15 cellular contexts compared by ENCODE assay signal in the genomic region with DNA sequence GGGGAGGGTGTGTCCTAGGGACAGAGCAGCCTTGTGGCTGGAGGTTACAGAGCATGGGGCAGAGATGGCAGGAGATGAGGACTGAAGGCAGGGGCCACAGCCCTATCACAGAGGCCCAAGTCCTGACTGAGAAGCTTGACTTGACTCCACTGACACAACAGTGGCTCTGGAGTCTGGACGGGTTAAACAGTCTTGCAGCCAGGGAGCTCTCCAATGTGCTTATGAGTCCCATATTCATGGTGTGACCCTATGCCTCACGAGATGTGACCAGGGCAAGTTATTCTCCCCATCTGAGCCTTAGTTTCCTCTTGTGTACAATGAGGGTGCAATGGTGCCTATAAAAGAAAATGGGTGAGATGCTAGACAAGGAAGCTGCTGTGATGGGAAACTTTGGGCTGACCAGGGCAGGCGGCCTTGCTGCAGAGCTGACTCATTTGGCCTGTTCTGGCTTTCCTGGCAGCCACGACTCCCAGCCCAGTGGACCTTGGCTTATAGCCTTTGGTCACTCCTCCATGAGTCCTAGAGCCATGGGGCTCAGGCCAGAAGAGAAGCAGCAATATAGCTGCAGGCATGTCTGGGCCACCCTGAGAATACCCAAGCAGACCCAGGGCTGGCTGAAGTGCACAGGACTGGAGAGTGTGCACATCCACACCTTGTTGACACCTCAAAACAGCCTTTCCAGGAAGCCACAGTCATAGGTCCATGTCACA. TPM values are rescaled to one million over a fixed set of nuclear protein-coding genes. Genes with fewer than 3 reads are reported as not detected.
DNase-seq lines count a peak whose midpoint lies in the region; ATAC-seq, FAIRE-seq and TF ChIP-seq lines count a peak whose summit lies in the region.
"Had no signal": no experiment of that assay in that cellular context is flagged by ENCODE, and none has a peak within 500 bp of the region (broad histone marks: within the 10 kb centered on the region; RNA-seq: fewer than 3 reads in every experiment).

No MANE protein-coding gene starts in this region.

- peaks cover 22% of the 10 kb centered on the region for H3K4me1 Mint-ChIP-seq in nephron progenitor cell
- H3K4me1 Mint-ChIP-seq: brain had no signal

- H2AFZ ChIP-seq in K562 (ENCODE audit: low read depth, low read length): no peak overlapping the region
- H2AFZ ChIP-seq in mammary epithelial cell (ENCODE audit: low read depth, low read length): no peak overlapping the region

- H3K79me2 ChIP-seq in K562 (ENCODE audit: control insufficient read depth, insufficient read depth, low read length) (no peaks in the 10 kb centered on the region), mammary epithelial cell (ENCODE audit: insufficient read depth, low read length) (peaks cover 7% of the 10 kb centered on the region)

- in situ Hi-C loops in ACHN (cut with HindIII; ENCODE audit: low pct_ligation_motif_present, low pct_unique_long_range_greater_than_20kb, low sequenced_read_pairs) (no loop called here), K562 (cut with MboI) (no loop called here), mammary epithelial cell (cut with MboI; ENCODE audit: low sequenced_read_pairs in 2 of 2) (loop anchor here (10.0 to 25.0 kb wide), 4 partner anchors 309 to 942 kb away; a partner anchor contains a TSS)

- TF ChIP-seq RAD21 in K562 (CRISPR knock-in tag; conservative IDR thresholded peaks at IDR 0.05 in 1 of 2, IDR thresholded peaks at IDR 0.05 in 1 of 2) (no peak), liver (IDR thresholded peaks at IDR 0.05) (no peak)

- no peaks in the 10 kb centered on the region for H3K36me3 Mint-ChIP-seq in nephron progenitor cell (ENCODE audit: low read depth)
- H3K36me3 Mint-ChIP-seq: brain had no signal

- POLR2A ChIA-PET in K562 (lab: Yijun Ruan, JAX): interaction anchor here (0.8 to 1.8 kb wide), 3 partner anchors 8 to 15 kb away, joined by 3 to 5 read pairs (median 3); no protein-coding TSS in a partner anchor

- H3K36me3 ChIP-seq in K562 (ENCODE audit: control insufficient read depth, insufficient read depth, low read length) (no peaks in the 10 kb centered on the region), liver (ENCODE audit: control insufficient read depth in 4 of 4, insufficient read depth in 3 of 4, low read depth in 1 of 4, low read length in 3 of 4) (no peaks in the 10 kb centered on the region), mammary epithelial cell (ENCODE audit: insufficient read depth, low read length) (no peaks in the 10 kb centered on the region)

- no peaks in the 10 kb centered on the region for H3K9me1 ChIP-seq in K562 (ENCODE audit: control insufficient read depth, insufficient read depth, low read length)

- H3K4me1 ChIP-seq in K562 (replicated peaks in 1 of 2; ENCODE audit: control insufficient read depth in 2 of 2, insufficient read depth in 2 of 2, low read length in 2 of 2): peaks cover 5 to 19% of the 10 kb centered on the region in 2 experiments; a peak in 2 of 5 replicates
- H3K4me1 ChIP-seq in liver (ENCODE audit: control insufficient read depth in 4 of 4, insufficient read depth in 4 of 4, low read length in 3 of 4): peaks cover 19 to 55% (median 38%) of the 10 kb centered on the region in 4 donors
- peaks cover 46% of the 10 kb centered on the region for H3K4me1 ChIP-seq in mammary epithelial cell (ENCODE audit: insufficient read depth, low read length)

- TF ChIP-seq CTCF in K562 (IDR thresholded peaks at IDR 0.05 in 2 of 3, conservative IDR thresholded peaks at IDR 0.05 in 1 of 3; ENCODE audit: insufficient read depth in 2 of 3, low read depth in 1 of 3, low read length in 3 of 3): no peak
- no peak for TF ChIP-seq CTCF in liver (IDR thresholded peaks at IDR 0.05; ENCODE audit: low read depth, low read length, missing input control)
- no peak for TF ChIP-seq CTCF in mammary epithelial cell (conservative IDR thresholded peaks at IDR 0.05 in 1 of 2, IDR thresholded peaks at IDR 0.05 in 1 of 2; ENCODE audit: extremely low read depth in 1 of 2, insufficient read depth in 1 of 2, low read depth in 1 of 2, low read length in 2 of 2)
- no peak for TF ChIP-seq CTCF in nephron progenitor cell (IDR thresholded peaks at IDR 0.05)

- peaks cover 41% of the 10 kb centered on the region for H3K27me3 Mint-ChIP-seq in nephron progenitor cell (ENCODE audit: low read depth, poor library complexity)

- TF ChIP-seq POLR2A in K562 (conservative IDR thresholded peaks at IDR 0.05): no peak

- no peak overlapping the region for H3K27ac ChIP-seq in K562 (ENCODE audit: extremely low read depth, low read depth, low read length)
- peak overlapping the region; percentile 80 to 86 for H3K27ac ChIP-seq in liver (ENCODE audit: low read depth in 1 of 2, low read length in 2 of 2)
- no peak overlapping the region for H3K27ac ChIP-seq in mammary epithelial cell (ENCODE audit: insufficient read depth, low read depth, low read length)

- BruUV-seq in K562 (replicated peaks; lab: Mats Ljungman, UMichigan) (no TSS peak), mammary epithelial cell (replicated peaks; lab: Mats Ljungman, UMichigan) (no TSS peak)

- H3K27me3 ChIP-seq in K562 (ENCODE audit: control insufficient read depth in 2 of 2, insufficient read depth in 2 of 2, low read length in 2 of 2) (peaks cover 12 to 55% of the 10 kb centered on the region in 2 experiments; a peak in 4 of 5 replicates), liver (ENCODE audit: control insufficient read depth in 4 of 4, insufficient read depth in 4 of 4, low read length in 3 of 4) (no peaks in the 10 kb centered on the region), mammary epithelial cell (ENCODE audit: insufficient read depth, low read length) (no peaks in the 10 kb centered on the region)

- H4K20me1 ChIP-seq in K562 (replicated peaks; ENCODE audit: control insufficient read depth, insufficient read depth, low read length): peaks cover 6% of the 10 kb centered on the region
- no peaks in the 10 kb centered on the region for H4K20me1 ChIP-seq in mammary epithelial cell (ENCODE audit: insufficient read depth, low read length)

- H3K9me3 ChIP-seq in K562 (replicated peaks; ENCODE audit: control insufficient read depth, insufficient read depth, low read depth, low read length) (no peaks in the 10 kb centered on the region), liver (ENCODE audit: control insufficient read depth in 4 of 4, low read length in 3 of 4) (no peaks in the 10 kb centered on the region), mammary epithelial cell (replicated peaks; ENCODE audit: insufficient read depth, low read length) (no peaks in the 10 kb centered on the region)

- no peaks in the 10 kb centered on the region for H3K9me3 Mint-ChIP-seq in nephron progenitor cell
- H3K9me3 Mint-ChIP-seq: brain had no signal

- no peak for TF ChIP-seq EP300 in K562 (IDR thresholded peaks at IDR 0.05; ENCODE audit: low read length)

- H3K9ac ChIP-seq in K562 (ENCODE audit: insufficient read depth in 1 of 2, low read depth in 2 of 2, low read length in 2 of 2) (no peak overlapping the region), liver (ENCODE audit: low read depth in 1 of 2, low read length in 2 of 2) (no peak overlapping the region), mammary epithelial cell (ENCODE audit: insufficient read depth, low read length) (no peak overlapping the region)

- H3K4me2 ChIP-seq in K562 (ENCODE audit: insufficient read depth, low read length): no peak overlapping the region
- no peak overlapping the region for H3K4me2 ChIP-seq in mammary epithelial cell (ENCODE audit: insufficient read depth, low read depth, low read length)

- FAIRE-seq in K562 (lab: Jason Lieb, UNC): no peak

- WGBS in K562 (ENCODE audit: insufficient coverage, low coverage, missing lambda C conversion rate): 2% methylated on average over 4 of the region's 4 CpGs
- WGBS in liver: 40% methylated on average over 4 of the region's 4 CpGs
- 88% methylated on average over 4 of the region's 4 CpGs for WGBS in mammary epithelial cell (ENCODE audit: low coverage, missing lambda C conversion rate)

- no peak overlapping the region for H3K27ac Mint-ChIP-seq in nephron progenitor cell
- H3K27ac Mint-ChIP-seq: brain had no signal

- DNase-seq in ACHN: peak; percentile 55
- DNase-seq in HCEC 1CT: peak; percentile 52
- DNase-seq in K562 (ENCODE audit: extremely low read depth in 1 of 4, low spot score in 3 of 4): no peak
- no peak for DNase-seq in NCI-H1417 treated with DMSO at 0.1 percent for 48 hours (lab: John Stamatoyannopoulos, UW)
- no peak for DNase-seq in mammary epithelial cell
- DNase-seq in nephron progenitor cell: no peak
- no peak for DNase-seq in GDM1 (lab: John Stamatoyannopoulos, UW)
- DNase-seq: activated CD4-positive, alpha-beta T cell treated with anti-CD3 and anti-CD28 coated beads, Interleukin-2, amount 50 U/mL, for 1 hour; foreskin melanocyte; KBM-7; NCI-H2107; SHP77 had no signal

- intact Hi-C loops in K562 (cut with micrococcal nuclease): no loop called here
- intact Hi-C loops in mammary epithelial cell (cut with micrococcal nuclease): loop anchor here (5.0 kb wide), 1 partner anchor 397 kb away; a partner anchor contains a TSS

- H3K4me3 Mint-ChIP-seq in nephron progenitor cell: no peak overlapping the region
- H3K4me3 Mint-ChIP-seq: brain had no signal

- ATAC-seq in K562: no peak

- dilution Hi-C loops in mammary epithelial cell (cut with HindIII; ENCODE audit: low sequenced_read_pairs): no loop called here

- no peak overlapping the region for H3K4me3 ChIP-seq in K562
- H3K4me3 ChIP-seq in liver (ENCODE audit: low read depth in 1 of 3, low read length in 3 of 3): no peak overlapping the region
- H3K4me3 ChIP-seq in mammary epithelial cell (replicated peaks in 1 of 3; ENCODE audit: insufficient read depth in 1 of 3, low read depth in 2 of 3, low read length in 3 of 3): no peak overlapping the region
- H3K4me3 ChIP-seq: lung had no signal

- CTCF ChIA-PET in K562 (lab: Yijun Ruan, JAX; ENCODE audit: low intra/inter-chr PET ratio) (no interaction called here), mammary epithelial cell (lab: Charles Lee; ENCODE audit: low non-redundant PET) (no interaction called here)

RNA-seq across cellular contexts. Expression of a gene that starts 2.8 kb away (rescaled TPM):
- not detected in 2 replicates for total RNA-seq in K562 (2011; cell fraction: chromatin; rRNA removed; ENCODE audit: low replicate concordance)
- not detected in 2 replicates for total RNA-seq in K562 (2011; cell fraction: nucleolus; rRNA removed)
- not detected in 2 replicates for total RNA-seq in K562 (2011; cell fraction: nucleoplasm; rRNA removed)
- total RNA-seq in K562 (2014; rRNA removed) (not detected in 2 replicates), K562 (2014; rRNA removed; fragmentation: Illumina TruSeq; extraction: Trizol) (not detected in 2 replicates), K562 (2015; rRNA removed; fragmentation: Illumina TruSeq; extraction: Trizol) (not detected in 2 replicates), K562 (2021) (not detected in 2 replicates), liver (1 to 10 TPM; 2.2 to 3.5 TPM), mammary epithelial cell (10 to 100 TPM in 1 of 2 donors, 1 to 10 TPM in 1; 7.9 to 13.3 TPM)
- polyA plus RNA-seq in K562 (2011; rRNA removed) (0.03 TPM in 1 of 2 replicates, not detected in the other), K562 (2014; fragmentation: Illumina TruSeq; extraction: Trizol) (not detected in 2 replicates), K562 (2014; fragmentation: Nextera tagmentation; extraction: Ambion mirVana) (under 1 TPM in 1 of 2 experiments, not detected in 1; 0.07 TPM), K562 (2014; rRNA removed) (0.23 TPM in 1 of 2 replicates, not detected in the other), liver (1 to 10 TPM in 1 of 2 donors, under 1 TPM in 1; 0.96 to 2.5 TPM), mammary epithelial cell (7.0 TPM)
- polyA plus RNA-seq in K562 (2011; cell fraction: cytosol; rRNA removed): 0.03 TPM in 2 replicates
- 0.07 TPM in 1 of 2 replicates, not detected in the other for polyA plus RNA-seq in K562 (2011; cell fraction: nucleus; rRNA removed)
- 0.09 and 0.14 TPM in 2 replicates for polyA plus RNA-seq in K562 (2012)
- not detected in 2 replicates for polyA minus RNA-seq in K562 (2011; rRNA and poly(A)+ RNA removed)
- not detected in 2 replicates for polyA minus RNA-seq in K562 (2011; cell fraction: cytosol; rRNA and poly(A)+ RNA removed)
- not detected in 2 replicates for polyA minus RNA-seq in K562 (2011; cell fraction: nucleus; rRNA and poly(A)+ RNA removed)
- polyA minus RNA-seq in mammary epithelial cell: 10.0 TPM

RNA-seq across cellular contexts. Expression of a gene that starts 39.6 kb away (rescaled TPM):
- 5.5 and 11.9 TPM in 2 replicates for total RNA-seq in K562 (2011; cell fraction: chromatin; rRNA removed; ENCODE audit: low replicate concordance)
- total RNA-seq in K562 (2011; cell fraction: nucleolus; rRNA removed): 11.8 and 16.0 TPM in 2 replicates
- 9.7 and 11.1 TPM in 2 replicates for total RNA-seq in K562 (2011; cell fraction: nucleoplasm; rRNA removed)
- 8.5 and 11.8 TPM in 2 replicates for total RNA-seq in K562 (2014; rRNA removed)
- 7.0 and 7.6 TPM in 2 replicates for total RNA-seq in K562 (2014; rRNA removed; fragmentation: Illumina TruSeq; extraction: Trizol)
- 7.9 and 8.1 TPM in 2 replicates for total RNA-seq in K562 (2015; rRNA removed; fragmentation: Illumina TruSeq; extraction: Trizol)
- 10.6 and 11.6 TPM in 2 replicates for total RNA-seq in K562 (2021)
- 6.7 and 11.4 TPM in 2 replicates for polyA plus RNA-seq in K562 (2011; rRNA removed)
- 13.4 and 13.5 TPM in 2 replicates for polyA plus RNA-seq in K562 (2011; cell fraction: cytosol; rRNA removed)
- 5.1 and 5.9 TPM in 2 replicates for polyA plus RNA-seq in K562 (2011; cell fraction: nucleus; rRNA removed)
- 9.6 and 9.8 TPM in 2 replicates for polyA plus RNA-seq in K562 (2012)
- 12.4 and 12.8 TPM in 2 replicates for polyA plus RNA-seq in K562 (2014; fragmentation: Illumina TruSeq; extraction: Trizol)
- 10 to 100 TPM in 1 of 2 experiments, 1 to 10 TPM in 1; 6.3 to 11.4 TPM for polyA plus RNA-seq in K562 (2014; fragmentation: Nextera tagmentation; extraction: Ambion mirVana)
- 7.3 and 7.6 TPM in 2 replicates for polyA plus RNA-seq in K562 (2014; rRNA removed)
- polyA minus RNA-seq in K562 (2011; rRNA and poly(A)+ RNA removed): 11.0 and 13.8 TPM in 2 replicates
- 5.7 and 7.2 TPM in 2 replicates for polyA minus RNA-seq in K562 (2011; cell fraction: cytosol; rRNA and poly(A)+ RNA removed)
- polyA minus RNA-seq in K562 (2011; cell fraction: nucleus; rRNA and poly(A)+ RNA removed): 5.8 and 10.2 TPM in 2 replicates
- total RNA-seq in liver: 1 to 10 TPM; 3.1 to 3.4 TPM
- 1 to 10 TPM; 2.1 to 4.1 TPM for polyA plus RNA-seq in liver
- total RNA-seq in mammary epithelial cell: 10 to 100 TPM in 1 of 2 donors, 1 to 10 TPM in 1; 4.5 to 10.3 TPM
- 3.5 TPM for polyA plus RNA-seq in mammary epithelial cell
- 11.1 TPM for polyA minus RNA-seq in mammary epithelial cell

Comparison
In these comparisons a context has a peak if more than half of its experiments do, and no peak if none do; other contexts are left out.
1. DNase-seq: peak in ACHN (single experiment) and HCEC 1CT (single experiment); none in K562 (0 of 4), NCI-H1417 treated with DMSO at 0.1 percent for 48 hours (single experiment), mammary epithelial cell (single experiment), nephron progenitor cell (single experiment) and GDM1 (single experiment).
2. H3K27ac ChIP-seq: peak in liver (2 of 2); none in K562 (single experiment) and mammary epithelial cell (single experiment).
3. in situ Hi-C loops: an anchor here in mammary epithelial cell (10.0 to 25.0 kb wide); none called in ACHN and K562.